22 cellular contexts compared by ENCODE assay signal in genomic region chr7:25998499-25998898, GRCh38.
DNase-seq lines count a peak whose midpoint lies in the region; ATAC-seq and TF ChIP-seq lines count a peak whose summit lies in the region.
"Had no signal": no experiment of that assay in that cellular context is flagged by ENCODE, and none has a peak within 500 bp of the region (broad histone marks: within the 10 kb centered on the region; RNA-seq: fewer than 3 reads in every experiment).

No MANE protein-coding gene starts in this region.

- peak overlapping the region; percentile 35 for H2AFZ ChIP-seq in MM.1S (ENCODE audit: low read length)

- H4K20me1 ChIP-seq in MM.1S (ENCODE audit: insufficient read depth, low read length), result no peaks in the 10 kb centered on the region
- H4K20me1 ChIP-seq: BLaER1 had no signal

- no peaks in the 10 kb centered on the region for H3K9me2 ChIP-seq in MM.1S (replicated peaks; ENCODE audit: insufficient read depth, low read length)

- H3K4me3 ChIP-seq in MM.1S (ENCODE audit: low read length) (peak overlapping the region; percentile 16; the same call in 1 of the 2 replicates), body of pancreas (no peak overlapping the region)
- H3K4me3 ChIP-seq: BLaER1, GM12878 had no signal

- H3K27ac ChIP-seq in MM.1S (ENCODE audit: low read length), result peak overlapping the region; percentile 85
- peak overlapping the region in 3 of 4 donors; percentile 32 to 83 (median 33) for H3K27ac ChIP-seq in body of pancreas
- H3K27ac ChIP-seq: BLaER1 had no signal

- WGBS in body of pancreas, 2 donors, result 29 to 55% methylated on average over 9 of the region's 9 CpGs

- H3K36me3 ChIP-seq in MM.1S (replicated peaks; ENCODE audit: insufficient read depth, low read length) (no peaks in the 10 kb centered on the region), body of pancreas (replicated peaks in 1 of 2; ENCODE audit: insufficient read depth in 1 of 2, low read depth in 2 of 2) (no peaks in the 10 kb centered on the region)
- H3K36me3 ChIP-seq: BE2C, BLaER1 had no signal

- ATAC-seq in body of pancreas, result no peak
- ATAC-seq: GM12878 had no signal

- H3K27me3 ChIP-seq in MM.1S (replicated peaks; ENCODE audit: insufficient read depth, low read length) (no peaks in the 10 kb centered on the region), body of pancreas (no peaks in the 10 kb centered on the region)
- H3K27me3 ChIP-seq: BE2C, BLaER1 had no signal

- peak; percentile 81 for DNase-seq in MM.1S
- DNase-seq in MV-4-11 (lab: John Stamatoyannopoulos, UW), result peak; percentile 3
- DNase-seq in body of pancreas, result peak in 2 of 4 donors; percentile 32 to 37
- no peak for DNase-seq in NCI-H510A treated with DMSO at 0.1 percent for 48 hours (lab: John Stamatoyannopoulos, UW)
- no peak for DNase-seq in T-helper 1 cell
- DNase-seq: 8988T; ACHN; BE2C; C1 segment of cervical spinal cord; CD4-positive, alpha-beta memory T cell; CD4-positive, CD25-positive, alpha-beta regulatory T cell; CD8-positive, alpha-beta memory T cell; COR-L47; DMS 273 treated with DMSO at 0.1 percent for 48 hours; DMS153; DMS53; DMS79; DND-41; EL; GDM1 had no signal

- TF ChIP-seq POLR2A in body of pancreas (IDR thresholded peaks at IDR 0.05), result no peak

- peaks cover 22% of the 10 kb centered on the region for H3K4me1 ChIP-seq in MM.1S (ENCODE audit: low read length)
- peaks cover 76% of the 10 kb centered on the region for H3K4me1 ChIP-seq in body of pancreas
- H3K4me1 ChIP-seq: BE2C, BLaER1 had no signal

- no peaks in the 10 kb centered on the region for H3K9me3 ChIP-seq in MM.1S (replicated peaks; ENCODE audit: insufficient read depth, low read length)
- H3K9me3 ChIP-seq in body of pancreas, result no peaks in the 10 kb centered on the region
- H3K9me3 ChIP-seq: BE2C had no signal

- H3F3A ChIP-seq in MM.1S (ENCODE audit: insufficient read depth, low read length), result peaks cover 19% of the 10 kb centered on the region; the same call in 1 of the 2 replicates

- H3K9ac ChIP-seq in MM.1S (ENCODE audit: low read length), result peak overlapping the region; percentile 57; the same call in 1 of the 2 replicates
- H3K9ac ChIP-seq: BLaER1 had no signal

- TF ChIP-seq CTCF in MM.1S (IDR thresholded peaks at IDR 0.05; ENCODE audit: low read length) (no peak), body of pancreas (IDR thresholded peaks at IDR 0.05) (no peak)

- H3K79me2 ChIP-seq in MM.1S (ENCODE audit: low read length), result no peaks in the 10 kb centered on the region

- H3K4me2 ChIP-seq in MM.1S (ENCODE audit: low read depth, low read length), result peak overlapping the region; percentile 53; the same call in 1 of the 2 replicates
- H3K4me2 ChIP-seq: BLaER1 had no signal

- intact Hi-C loops in body of pancreas (cut with DNase I), result no loop called here

Comparison
In these comparisons a context has a peak if more than half of its experiments do, and no peak if none do; other contexts are left out.
1. DNase-seq: peak in MM.1S (single experiment) and MV-4-11 (single experiment); none in NCI-H510A treated with DMSO at 0.1 percent for 48 hours (single experiment) and T-helper 1 cell (0 of 5).